Comparison of ENCODE assay signal across 15 cellular contexts in genomic region chr20:58349586-58349985, GRCh38. TPM values are rescaled to one million over a fixed set of nuclear protein-coding genes. Genes with fewer than 3 reads are reported as not detected.
DNase-seq lines count a peak whose midpoint lies in the region; ATAC-seq, FAIRE-seq and TF ChIP-seq lines count a peak whose summit lies in the region.
"Had no signal": no experiment of that assay in that cellular context is flagged by ENCODE, and none has a peak within 500 bp of the region (broad histone marks: within the 10 kb centered on the region; RNA-seq: fewer than 3 reads in every experiment).

No MANE protein-coding gene starts in this region.

- H3K27ac ChIP-seq in astrocyte (ENCODE audit: low read depth, low read length): no peak overlapping the region
- H3K27ac ChIP-seq in naive thymus-derived CD4-positive, alpha-beta T cell (ENCODE audit: low read depth, low read length): no peak overlapping the region
- H3K27ac ChIP-seq: ovary had no signal

- peak; percentile 75 for DNase-seq in AG08395 (ENCODE audit: low spot score)
- peak; percentile 14 for DNase-seq in HEK293T (ENCODE audit: extremely low spot score)
- peak; percentile 74 for DNase-seq in astrocyte (ENCODE audit: low read depth)
- DNase-seq in glomerular visceral epithelial cell (ENCODE audit: extremely low spot score): peak; percentile 55
- DNase-seq in naive thymus-derived CD4-positive, alpha-beta T cell: no peak
- DNase-seq in NCI-H2196 (lab: John Stamatoyannopoulos, UW; ENCODE audit: unreplicated experiment): no peak
- no peak for DNase-seq in DMS114 treated with DMSO at 0.1 percent for 48 hours (lab: John Stamatoyannopoulos, UW; ENCODE audit: unreplicated experiment)
- DNase-seq in activated CD4-positive, CD25-positive, alpha-beta regulatory T cell treated with anti-CD3 and anti-CD28 coated beads, Interleukin-2, amount 50 U/mL, for 72 hours: no peak
- DNase-seq: anterior cingulate cortex, foreskin melanocyte, left colon, NCI-H1436, ovary had no signal

- no peak overlapping the region for H3K27ac Mint-ChIP-seq in astrocyte (ENCODE audit: unreplicated experiment)
- H3K27ac Mint-ChIP-seq in naive thymus-derived CD4-positive, alpha-beta T cell: peak overlapping the region in 2 of 9 donors; percentile 13 to 69
- H3K27ac Mint-ChIP-seq: T-helper 2 cell treated with Interferon-gamma antibody and Interleukin-4, amounts not matched to agents 5 μg/mL and 100 μg/mL, for 36 hours had no signal

- POLR2A ChIA-PET in HEK293T (lab: Yijun Ruan, JAX): interaction anchor here (1.1 kb wide), 1 partner anchor 39 kb away, joined by 3 read pairs; the partner anchor contains the start of gene VAPB
- POLR2A ChIA-PET in naive thymus-derived CD4-positive, alpha-beta T cell (lab: Charles Lee): interaction anchor here (1.2 kb wide), 1 partner anchor 15 kb away, joined by 4 read pairs; no protein-coding TSS in a partner anchor

- H3K79me2 ChIP-seq in astrocyte (ENCODE audit: insufficient read depth, low read length): peaks cover 16% of the 10 kb centered on the region

- no peak for ATAC-seq in naive thymus-derived CD4-positive, alpha-beta T cell
- ATAC-seq: left colon had no signal

- H3K36me3 ChIP-seq in astrocyte (ENCODE audit: insufficient read depth, low read length): peaks cover 38% of the 10 kb centered on the region
- peaks cover 0 to 47% (median 15%) of the 10 kb centered on the region in 3 experiments for H3K36me3 ChIP-seq in naive thymus-derived CD4-positive, alpha-beta T cell (ENCODE audit: control insufficient read depth in 2 of 3, insufficient read depth in 3 of 3, low read length in 3 of 3)
- H3K36me3 ChIP-seq: ovary had no signal

- no peak overlapping the region for H2AFZ ChIP-seq in astrocyte (ENCODE audit: low read depth, low read length)

- H3K4me2 ChIP-seq in astrocyte (ENCODE audit: low read length): no peak overlapping the region

- FAIRE-seq in astrocyte (lab: Jason Lieb, UNC): no peak
- FAIRE-seq: GM12892 had no signal

- TF ChIP-seq CTCF in astrocyte (IDR thresholded peaks at IDR 0.05; ENCODE audit: insufficient read depth, low read depth, low read length): no peak

- no peaks in the 10 kb centered on the region for H3K27me3 ChIP-seq in astrocyte (ENCODE audit: insufficient read depth, low read length)
- H3K27me3 ChIP-seq in naive thymus-derived CD4-positive, alpha-beta T cell (ENCODE audit: control insufficient read depth in 2 of 2, insufficient read depth in 2 of 2, low read length in 2 of 2): no peaks in the 10 kb centered on the region
- H3K27me3 ChIP-seq: ovary had no signal

- H3K4me3 ChIP-seq in astrocyte (ENCODE audit: insufficient read depth, low read depth, low read length): no peak overlapping the region
- H3K4me3 ChIP-seq in naive thymus-derived CD4-positive, alpha-beta T cell (ENCODE audit: low read length): no peak overlapping the region
- H3K4me3 ChIP-seq: ovary had no signal

- CTCF ChIA-PET in HEK293T (lab: Yijun Ruan, JAX): no interaction called here
- CTCF ChIA-PET in naive thymus-derived CD4-positive, alpha-beta T cell (lab: Charles Lee): interaction anchor here (0.6 kb wide), 1 partner anchor 8 kb away, joined by 3 read pairs; no protein-coding TSS in a partner anchor

- H3K4me1 Mint-ChIP-seq in astrocyte (ENCODE audit: low read depth, unreplicated experiment): peaks cover 15% of the 10 kb centered on the region
- peaks cover 0 to 9% (median 0%) of the 10 kb centered on the region in 7 donors for H3K4me1 Mint-ChIP-seq in naive thymus-derived CD4-positive, alpha-beta T cell

- peaks cover 5% of the 10 kb centered on the region for H3K4me1 ChIP-seq in astrocyte (ENCODE audit: insufficient read depth, low read length)
- H3K4me1 ChIP-seq in naive thymus-derived CD4-positive, alpha-beta T cell (ENCODE audit: control insufficient read depth in 2 of 2, insufficient read depth in 2 of 2, low read length in 2 of 2): no peaks in the 10 kb centered on the region

- intact Hi-C loops in naive thymus-derived CD4-positive, alpha-beta T cell (cut with micrococcal nuclease): no loop called here

- no peak overlapping the region for H3K9ac ChIP-seq in astrocyte (ENCODE audit: low read length)

- H3K9me3 Mint-ChIP-seq in astrocyte (ENCODE audit: unreplicated experiment): no peaks in the 10 kb centered on the region
- peaks cover 0 to 4% (median 0%) of the 10 kb centered on the region in 11 donors for H3K9me3 Mint-ChIP-seq in naive thymus-derived CD4-positive, alpha-beta T cell
- H3K9me3 Mint-ChIP-seq: T-helper 2 cell treated with Interferon-gamma antibody and Interleukin-4, amounts not matched to agents 5 μg/mL and 100 μg/mL, for 36 hours had no signal

- H4K20me1 ChIP-seq in astrocyte (ENCODE audit: insufficient read depth, low read length): peaks cover 10% of the 10 kb centered on the region

- no peaks in the 10 kb centered on the region for H3K9me3 ChIP-seq in astrocyte (ENCODE audit: insufficient read depth, low read depth, low read length)
- H3K9me3 ChIP-seq in naive thymus-derived CD4-positive, alpha-beta T cell (ENCODE audit: control insufficient read depth in 2 of 3, low read length in 3 of 3): no peaks in the 10 kb centered on the region
- H3K9me3 ChIP-seq: ovary had no signal

- no peak overlapping the region for H3K4me3 Mint-ChIP-seq in astrocyte (ENCODE audit: unreplicated experiment)
- H3K4me3 Mint-ChIP-seq in naive thymus-derived CD4-positive, alpha-beta T cell: no peak overlapping the region
- H3K4me3 Mint-ChIP-seq: T-helper 2 cell treated with Interferon-gamma antibody and Interleukin-4, amounts not matched to agents 5 μg/mL and 100 μg/mL, for 36 hours had no signal

- peaks cover 32% of the 10 kb centered on the region for H3K36me3 Mint-ChIP-seq in astrocyte (ENCODE audit: low read depth, unreplicated experiment)
- peaks cover 28 to 58% (median 33%) of the 10 kb centered on the region in 5 donors for H3K36me3 Mint-ChIP-seq in naive thymus-derived CD4-positive, alpha-beta T cell

- H3K27me3 Mint-ChIP-seq in astrocyte (ENCODE audit: low read depth, unreplicated experiment): no peaks in the 10 kb centered on the region
- no peaks in the 10 kb centered on the region for H3K27me3 Mint-ChIP-seq in naive thymus-derived CD4-positive, alpha-beta T cell

TF ChIP-seq in HEK293T, 16 proteins besides CTCF, POLR2A, EP300 and RAD21:
- TF ChIP-seq SP1 (IDR thresholded peaks at IDR 0.05) (no peak), ELF4 (IDR thresholded peaks at IDR 0.05) (no peak), HDGF (IDR thresholded peaks at IDR 0.05; ENCODE audit: borderline replicate concordance) (no peak), ZNF384 (IDR thresholded peaks at IDR 0.05) (no peak), TARDBP (IDR thresholded peaks at IDR 0.05) (no peak), BHLHE40 (IDR thresholded peaks at IDR 0.05; ENCODE audit: borderline replicate concordance) (no peak), L3MBTL2 (conservative IDR thresholded peaks at IDR 0.05) (no peak), PKNOX1 (IDR thresholded peaks at IDR 0.05) (no peak)

RNA-seq across cellular contexts. Expression of gene VAPB, which starts 39.4 kb away (rescaled TPM):
- 57.6 and 61.5 TPM in 2 replicates for total RNA-seq in astrocyte
- total RNA-seq in naive thymus-derived CD4-positive, alpha-beta T cell: 10 to 100 TPM; 23.0 to 37.0 (median 27.6) TPM
- polyA plus RNA-seq in naive thymus-derived CD4-positive, alpha-beta T cell: 10 to 100 TPM; 21.9 to 24.3 TPM

RNA-seq across cellular contexts. Expression of gene RAB22A, which starts 40.1 kb away (rescaled TPM):
- total RNA-seq in astrocyte: 16.6 and 18.8 TPM in 2 replicates
- 10 to 100 TPM; 17.3 to 24.7 (median 17.8) TPM for total RNA-seq in naive thymus-derived CD4-positive, alpha-beta T cell
- 10 to 100 TPM; 10.4 to 12.2 TPM for polyA plus RNA-seq in naive thymus-derived CD4-positive, alpha-beta T cell

Comparison
In these comparisons a context has a peak if more than half of its experiments do, and no peak if none do; other contexts are left out.
1. DNase-seq: peak in AG08395 (single experiment), HEK293T (single experiment), astrocyte (single experiment) and glomerular visceral epithelial cell (single experiment); none in naive thymus-derived CD4-positive, alpha-beta T cell (0 of 9), NCI-H2196 (single experiment), DMS114 treated with DMSO at 0.1 percent for 48 hours (single experiment) and activated CD4-positive, CD25-positive, alpha-beta regulatory T cell treated with anti-CD3 and anti-CD28 coated beads, Interleukin-2, amount 50 U/mL, for 72 hours (single experiment).